ENCODE assay signal across 1 cellular context in genomic region chr11:96049426-96049825, GRCh38.
TF ChIP-seq lines count a peak whose summit lies in the region.

No MANE protein-coding gene starts in this region.

TF ChIP-seq in GM12878, 131 proteins besides CTCF, POLR2A, EP300 and RAD21:
- TF ChIP-seq BCL3 (IDR thresholded peaks at IDR 0.05; ENCODE audit: borderline replicate concordance, insufficient read depth, low read depth, low read length, poor library complexity, severe bottlenecking) = peak; percentile 31
- TF ChIP-seq ATF2 (IDR thresholded peaks at IDR 0.05; ENCODE audit: low read length) = no peak
